In genomic region chr11:7278314-7278917, GRCh38 we compare ENCODE assay signal across 9 cellular contexts. TPM values are rescaled to one million over a fixed set of nuclear protein-coding genes. Genes with fewer than 3 reads are reported as not detected.
A peak's percentile ranks its signal among the peaks of the same experiment; 100 is the strongest.
DNase-seq lines count a peak whose midpoint lies in the region; ATAC-seq, FAIRE-seq and TF ChIP-seq lines count a peak whose summit lies in the region.
"Had no signal": no experiment of that assay in that cellular context is flagged by ENCODE, and none has a peak within 500 bp of the region (broad histone marks: within the 10 kb centered on the region; RNA-seq: fewer than 3 reads in every experiment).

No MANE protein-coding gene starts in this region.

- H3K79me2 ChIP-seq in Loucy (ENCODE audit: insufficient read depth, low read length), result no peaks in the 10 kb centered on the region

- no peaks in the 10 kb centered on the region for H3F3A ChIP-seq in Loucy (ENCODE audit: low read depth)

- H3K4me3 ChIP-seq in Loucy (ENCODE audit: low read length, poor library complexity, severe bottlenecking), result no peak overlapping the region
- no peak overlapping the region for H3K4me3 ChIP-seq in colonic mucosa
- H3K4me3 ChIP-seq in neuronal stem cell (ENCODE audit: low read length in 2 of 2), result no peak overlapping the region

- no peak overlapping the region for H2BK5ac ChIP-seq in neuronal stem cell (ENCODE audit: low read length)

- H3K4me1 ChIP-seq in Loucy (ENCODE audit: insufficient read depth, low read length, poor library complexity, severe bottlenecking) (no peaks in the 10 kb centered on the region), colonic mucosa (no peaks in the 10 kb centered on the region), neuronal stem cell (ENCODE audit: control insufficient read depth in 2 of 2, insufficient read depth in 1 of 2, low read depth in 1 of 2, low read length in 2 of 2) (peaks cover 0 to 6% of the 10 kb centered on the region in 2 donors)

- no peak overlapping the region for H3K14ac ChIP-seq in neuronal stem cell (ENCODE audit: low read length)

- H3K23ac ChIP-seq in neuronal stem cell (ENCODE audit: low read depth, low read length, poor library complexity), result no peak overlapping the region

- H3K9me3 ChIP-seq in Loucy (ENCODE audit: insufficient read depth, low read depth, low read length) (no peaks in the 10 kb centered on the region), colonic mucosa (no peaks in the 10 kb centered on the region), neuronal stem cell (replicated peaks in 1 of 2; ENCODE audit: control insufficient read depth in 2 of 2, insufficient read depth in 1 of 2, low read depth in 1 of 2, low read length in 2 of 2) (no peaks in the 10 kb centered on the region)

- no peak overlapping the region for H3K18ac ChIP-seq in neuronal stem cell (ENCODE audit: low read length)

- TF ChIP-seq CTCF in C4-2B (conservative IDR thresholded peaks at IDR 0.05) (peak; percentile 86), Loucy (conservative IDR thresholded peaks at IDR 0.05; ENCODE audit: low read length) (peak; percentile 79), colonic mucosa (IDR thresholded peaks at IDR 0.05) (peak; percentile 43)

- no peak overlapping the region for H2AK5ac ChIP-seq in neuronal stem cell (ENCODE audit: low read depth, low read length)

- no peak overlapping the region for H2BK15ac ChIP-seq in neuronal stem cell (ENCODE audit: low read length)

- H3K36me3 ChIP-seq in Loucy (ENCODE audit: insufficient read depth, low read length) (no peaks in the 10 kb centered on the region), colonic mucosa (no peaks in the 10 kb centered on the region), neuronal stem cell (replicated peaks in 1 of 2; ENCODE audit: control insufficient read depth in 2 of 2, insufficient read depth in 2 of 2, low read length in 2 of 2) (no peaks in the 10 kb centered on the region)

- DNase-seq in GM19239 (ENCODE audit: insufficient read length, low spot score), result peak; percentile 10
- no peak for DNase-seq in colonic mucosa
- peak; percentile 17 for DNase-seq in neuronal stem cell (ENCODE audit: low spot score)
- DNase-seq in COR-L47 (lab: John Stamatoyannopoulos, UW), result no peak

- no peak overlapping the region for H4K8ac ChIP-seq in neuronal stem cell (ENCODE audit: low read depth, low read length)

- H2BK12ac ChIP-seq in neuronal stem cell (ENCODE audit: low read length), result no peak overlapping the region

- H3K27me3 ChIP-seq in Loucy (ENCODE audit: insufficient read depth, low read length, poor library complexity, severe bottlenecking) (no peaks in the 10 kb centered on the region), colonic mucosa (no peaks in the 10 kb centered on the region), neuronal stem cell (ENCODE audit: control insufficient read depth in 3 of 3, insufficient read depth in 3 of 3, low read depth in 1 of 3, low read length in 3 of 3) (no peaks in the 10 kb centered on the region)

- peak; percentile 8 for FAIRE-seq in GM19239 (lab: Jason Lieb, UNC)
- FAIRE-seq: islet of Langerhans had no signal

- no CpG with 5 or more reads among the region's 3 CpGs for WGBS in neuronal stem cell (ENCODE audit: extremely low coverage in 2 of 2, insufficient read length in 2 of 2, insufficient replicate concordance in 1 of 2), 2 donors

- no peaks in the 10 kb centered on the region for H3K9me2 ChIP-seq in Loucy (replicated peaks; ENCODE audit: low read depth, low read length)

- H3K9ac ChIP-seq in Loucy (ENCODE audit: low read depth, low read length, poor library complexity, severe bottlenecking) (no peak overlapping the region), colonic mucosa (ENCODE audit: low read depth in 2 of 2, low read length in 2 of 2) (no peak overlapping the region), neuronal stem cell (ENCODE audit: low read depth, low read length, poor library complexity) (no peak overlapping the region)

- intact Hi-C loops in colonic mucosa (cut with DNase I), result no loop called here

- ATAC-seq in HG03045 (IDR thresholded peaks at IDR 0.05; ENCODE audit: unreplicated experiment) (no peak), GM21737 (IDR thresholded peaks at IDR 0.05; ENCODE audit: unreplicated experiment) (no peak)

- no peaks in the 10 kb centered on the region for H4K20me1 ChIP-seq in Loucy (ENCODE audit: insufficient read depth, low read length, poor library complexity, severe bottlenecking)

- no peak overlapping the region for H3K27ac ChIP-seq in C4-2B
- H3K27ac ChIP-seq in colonic mucosa, result no peak overlapping the region
- H3K27ac ChIP-seq in neuronal stem cell (replicated peaks; ENCODE audit: low read length), result no peak overlapping the region

- H3K4me2 ChIP-seq in Loucy (ENCODE audit: low read depth, low read length, poor library complexity, severe bottlenecking), result no peak overlapping the region
- H3K4me2 ChIP-seq in neuronal stem cell (ENCODE audit: insufficient read depth, low read length, poor library complexity, severe bottlenecking), result no peak overlapping the region

- H2AFZ ChIP-seq in Loucy (ENCODE audit: low read length) (no peak overlapping the region), neuronal stem cell (ENCODE audit: low read length) (no peak overlapping the region)

- no peaks in the 10 kb centered on the region for H3K79me1 ChIP-seq in neuronal stem cell (ENCODE audit: low read depth, low read length)

- no peak overlapping the region for H4K91ac ChIP-seq in neuronal stem cell (ENCODE audit: low read depth, low read length, poor library complexity)

- H2BK120ac ChIP-seq in neuronal stem cell (ENCODE audit: low read depth, low read length), result no peak overlapping the region

- no peak overlapping the region for H3K4ac ChIP-seq in neuronal stem cell (ENCODE audit: low read length)

RNA-seq across cellular contexts. Expression of gene SYT9, which starts 26.7 kb away (rescaled TPM):
- under 1 TPM; 0.05 to 0.07 TPM for total RNA-seq in colonic mucosa
- 4.5 TPM for polyA plus RNA-seq in neuronal stem cell (2013, experiment 1 of 2)
- 4.4 TPM for polyA plus RNA-seq in neuronal stem cell (2013, experiment 2 of 2)

Comparison
In these comparisons a context has a peak if more than half of its experiments do, and no peak if none do; other contexts are left out.
1. DNase-seq: peak in GM19239 (single experiment) and neuronal stem cell (single experiment); none in colonic mucosa (single experiment) and COR-L47 (single experiment).
2. Peak in every context shown above with its lines, with median percentiles within 50 percentile points of each other: CTCF ChIP-seq.